9 cellular contexts compared by ENCODE assay signal in the genomic region with DNA sequence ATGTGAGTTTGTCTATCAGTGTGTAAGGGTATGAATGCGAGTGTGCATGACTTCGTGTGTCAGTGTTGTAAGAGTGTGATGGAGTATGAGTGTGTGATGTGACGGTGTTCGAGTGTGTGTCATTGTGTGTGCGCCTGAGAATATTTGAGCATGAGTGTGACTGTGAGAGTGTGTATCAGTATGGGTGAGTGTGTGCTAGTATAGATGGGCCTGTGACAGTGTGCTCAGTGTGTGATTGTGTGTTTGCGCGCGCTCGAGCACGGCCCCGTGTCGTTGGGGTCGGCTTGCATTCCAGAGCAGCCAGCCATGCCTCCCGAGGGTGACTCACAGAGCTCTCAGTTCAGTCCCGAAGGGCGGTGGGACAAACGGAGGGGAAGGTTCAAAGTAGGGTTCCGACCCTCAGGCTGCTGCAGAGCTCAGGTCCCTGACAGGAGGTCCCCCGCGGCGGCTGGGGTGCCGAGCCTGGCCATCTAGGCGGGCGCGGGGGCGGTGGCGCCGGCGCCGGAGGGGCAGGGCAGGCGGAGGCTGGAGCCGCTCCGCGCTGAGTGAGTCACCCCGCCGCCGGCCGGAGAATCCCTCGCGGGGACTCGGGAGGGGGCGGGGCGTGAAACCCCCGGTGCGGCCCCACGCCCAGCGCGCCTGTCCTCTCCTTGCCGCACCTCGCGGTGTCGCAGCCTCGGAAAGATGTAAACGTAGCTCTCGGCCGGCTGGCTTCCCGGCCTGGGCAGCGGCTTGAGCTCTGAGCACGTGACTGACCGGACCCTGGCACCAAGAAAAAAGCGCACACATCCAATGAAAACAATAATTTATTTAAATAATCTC. TPM values are rescaled to one million over a fixed set of nuclear protein-coding genes. Genes with fewer than 3 reads are reported as not detected.
A peak's percentile ranks its signal among the peaks of the same experiment; 100 is the strongest.
DNase-seq lines count a peak whose midpoint lies in the region; ATAC-seq, FAIRE-seq and TF ChIP-seq lines count a peak whose summit lies in the region.
"Had no signal": no experiment of that assay in that cellular context is flagged by ENCODE, and none has a peak within 500 bp of the region (broad histone marks: within the 10 kb centered on the region; RNA-seq: fewer than 3 reads in every experiment).

No MANE protein-coding gene starts in this region.

- peak; percentile 9; the same call in 1 of the 2 replicates for TF ChIP-seq EP300 in K562 (IDR thresholded peaks at IDR 0.05; ENCODE audit: low read length)

- H3K4me1 Mint-ChIP-seq in type B pancreatic cell (ENCODE audit: unreplicated experiment): peaks cover 19% of the 10 kb centered on the region

- TF ChIP-seq CTCF in K562 (IDR thresholded peaks at IDR 0.05 in 2 of 3, conservative IDR thresholded peaks at IDR 0.05 in 1 of 3; ENCODE audit: insufficient read depth in 2 of 3, low read depth in 1 of 3, low read length in 3 of 3) (peak in 1 of 3 experiments; percentile 25; a peak in 2 of 6 replicates), type B pancreatic cell (conservative IDR thresholded peaks at IDR 0.05) (no peak)

- no peaks in the 10 kb centered on the region for H3K36me3 ChIP-seq in K562 (ENCODE audit: control insufficient read depth, insufficient read depth, low read length)

- in situ Hi-C loops in K562 (cut with MboI): no loop called here

- H3K9me3 Mint-ChIP-seq in type B pancreatic cell: no peaks in the 10 kb centered on the region

- H3K9me3 ChIP-seq in K562 (replicated peaks; ENCODE audit: control insufficient read depth, insufficient read depth, low read depth, low read length): no peaks in the 10 kb centered on the region

- H3K27me3 Mint-ChIP-seq in type B pancreatic cell: peaks cover 79% of the 10 kb centered on the region

- peak; percentile 56; the same call in 1 of the 2 replicates for TF ChIP-seq POLR2A in K562 (conservative IDR thresholded peaks at IDR 0.05)

- peak overlapping the region; percentile 81 for H3K4me2 ChIP-seq in K562 (ENCODE audit: insufficient read depth, low read length)

- no peaks in the 10 kb centered on the region for H3K79me2 ChIP-seq in K562 (ENCODE audit: control insufficient read depth, insufficient read depth, low read length)

- TF ChIP-seq RAD21 in K562 (CRISPR knock-in tag; conservative IDR thresholded peaks at IDR 0.05 in 1 of 2, IDR thresholded peaks at IDR 0.05 in 1 of 2): peak; percentile 5 to 30; a peak in 2 of 4 replicates

- no peaks in the 10 kb centered on the region; a peak in 1 of 5 replicates for H3K27me3 ChIP-seq in K562 (ENCODE audit: control insufficient read depth in 2 of 2, insufficient read depth in 2 of 2, low read length in 2 of 2)

- peak overlapping the region; percentile 80 for H3K4me3 Mint-ChIP-seq in type B pancreatic cell

- peaks cover 23 to 67% of the 10 kb centered on the region in 2 experiments for H3K4me1 ChIP-seq in K562 (replicated peaks in 1 of 2; ENCODE audit: control insufficient read depth in 2 of 2, insufficient read depth in 2 of 2, low read length in 2 of 2)

- ATAC-seq in K562 (peak; percentile 84), esophagus mucosa (no peak)

- WGBS in K562 (ENCODE audit: insufficient coverage, low coverage, missing lambda C conversion rate): 10% methylated on average over 61 of the region's 61 CpGs

- no peaks in the 10 kb centered on the region for H4K20me1 ChIP-seq in K562 (replicated peaks; ENCODE audit: control insufficient read depth, insufficient read depth, low read length)

- H3K4me3 ChIP-seq in K562: peak overlapping the region; percentile 33

- H3K27ac ChIP-seq in K562 (ENCODE audit: extremely low read depth, low read depth, low read length): peak overlapping the region; percentile 72

- POLR2A ChIA-PET in K562 (lab: Yijun Ruan, JAX): interaction anchor here (0.7 to 2.4 kb wide), 9 partner anchors 9 to 665 kb away, joined by 3 to 14 read pairs (median 3); partner anchors contain the start of genes DCAF17, DLX1 and METTL8

- no peaks in the 10 kb centered on the region for H3K9me1 ChIP-seq in K562 (ENCODE audit: control insufficient read depth, insufficient read depth, low read length)

- DNase-seq in DMS 273 (lab: John Stamatoyannopoulos, UW; ENCODE audit: unreplicated experiment): peak; percentile 79
- DNase-seq in DMS 273 treated with DMSO at 0.1 percent for 48 hours (lab: John Stamatoyannopoulos, UW): no peak
- DNase-seq in MV-4-11 (lab: John Stamatoyannopoulos, UW): peak; percentile 54
- DNase-seq in K562 (ENCODE audit: extremely low read depth in 1 of 4, low spot score in 3 of 4): peak; percentile 95
- DNase-seq in kidney glomerular epithelial cell (lab: John Stamatoyannopoulos, UW): peak; percentile 93
- DNase-seq in type B pancreatic cell (ENCODE audit: extremely low spot score, unreplicated experiment): peak; percentile 80
- no peak for DNase-seq in SHP77 treated with DMSO at 0.1 percent for 48 hours (lab: John Stamatoyannopoulos, UW)

- intact Hi-C loops in K562 (cut with micrococcal nuclease): loop anchor here (1.0 kb wide), 1 partner anchor 14 kb away; the partner anchor contains the start of gene DLX1

- CTCF ChIA-PET in K562 (lab: Yijun Ruan, JAX; ENCODE audit: low intra/inter-chr PET ratio): no interaction called here

- peak; percentile 87 for FAIRE-seq in K562 (lab: Jason Lieb, UNC)
- FAIRE-seq: A204.1 had no signal

- peak overlapping the region; percentile 63 to 94 for H3K9ac ChIP-seq in K562 (ENCODE audit: insufficient read depth in 1 of 2, low read depth in 2 of 2, low read length in 2 of 2)

- peak overlapping the region; percentile 74 for H3K27ac Mint-ChIP-seq in type B pancreatic cell

- peak overlapping the region; percentile 98 for H2AFZ ChIP-seq in K562 (ENCODE audit: low read depth, low read length)

- no TSS peak for BruUV-seq in K562 (replicated peaks; lab: Mats Ljungman, UMichigan)

- H3K36me3 Mint-ChIP-seq in type B pancreatic cell: peaks cover 5% of the 10 kb centered on the region

RNA-seq across cellular contexts. Expression of gene DLX2, which starts 3.8 kb away (rescaled TPM):
- 0.76 and 1.6 TPM in 2 replicates for total RNA-seq in K562 (2011; cell fraction: chromatin; rRNA removed; ENCODE audit: low replicate concordance)
- 1.2 and 1.5 TPM in 2 replicates for total RNA-seq in K562 (2011; cell fraction: nucleolus; rRNA removed)
- total RNA-seq in K562 (2011; cell fraction: nucleoplasm; rRNA removed): 1.8 and 2.1 TPM in 2 replicates
- total RNA-seq in K562 (2014; rRNA removed) (0.86 and 1.7 TPM in 2 replicates), K562 (2014; rRNA removed; fragmentation: Illumina TruSeq; extraction: Trizol) (0.15 and 0.29 TPM in 2 replicates), K562 (2015; rRNA removed; fragmentation: Illumina TruSeq; extraction: Trizol) (0.51 and 0.64 TPM in 2 replicates), K562 (2021) (3.6 and 4.3 TPM in 2 replicates), type B pancreatic cell (ENCODE audit: low replicate concordance) (4.3 and 6.9 TPM in 2 replicates), esophagus mucosa (not detected)
- polyA plus RNA-seq in K562 (2011; rRNA removed) (0.14 and 0.31 TPM in 2 replicates), K562 (2014; fragmentation: Illumina TruSeq; extraction: Trizol) (1.4 and 2.0 TPM in 2 replicates), K562 (2014; fragmentation: Nextera tagmentation; extraction: Ambion mirVana) (1 to 10 TPM in 1 of 2 experiments, under 1 TPM in 1; 0.49 to 2.1 TPM), K562 (2014; rRNA removed) (2.0 and 2.9 TPM in 2 replicates)
- polyA plus RNA-seq in K562 (2011; cell fraction: cytosol; rRNA removed): 0.13 and 0.67 TPM in 2 replicates
- polyA plus RNA-seq in K562 (2011; cell fraction: nucleus; rRNA removed): 0.83 and 1.8 TPM in 2 replicates
- polyA plus RNA-seq in K562 (2012): 2.1 and 9.9 TPM in 2 replicates
- not detected in 2 replicates for polyA minus RNA-seq in K562 (2011; rRNA and poly(A)+ RNA removed)
- polyA minus RNA-seq in K562 (2011; cell fraction: cytosol; rRNA and poly(A)+ RNA removed): 0.48 and 1.0 TPM in 2 replicates
- polyA minus RNA-seq in K562 (2011; cell fraction: nucleus; rRNA and poly(A)+ RNA removed): 0.44 and 0.54 TPM in 2 replicates

RNA-seq across cellular contexts. Expression of gene DLX1, which starts 13.6 kb away (rescaled TPM):
- total RNA-seq in K562 (2011; cell fraction: chromatin; rRNA removed; ENCODE audit: low replicate concordance): 20.0 and 37.1 TPM in 2 replicates
- 24.7 and 25.5 TPM in 2 replicates for total RNA-seq in K562 (2011; cell fraction: nucleolus; rRNA removed)
- total RNA-seq in K562 (2011; cell fraction: nucleoplasm; rRNA removed): 16.4 and 21.0 TPM in 2 replicates
- 9.6 and 11.1 TPM in 2 replicates for total RNA-seq in K562 (2014; rRNA removed)
- total RNA-seq in K562 (2014; rRNA removed; fragmentation: Illumina TruSeq; extraction: Trizol): 5.4 and 6.3 TPM in 2 replicates
- 9.8 and 9.9 TPM in 2 replicates for total RNA-seq in K562 (2015; rRNA removed; fragmentation: Illumina TruSeq; extraction: Trizol)
- total RNA-seq in K562 (2021): 16.1 and 19.0 TPM in 2 replicates
- 8.0 and 13.5 TPM in 2 replicates for polyA plus RNA-seq in K562 (2011; rRNA removed)
- 12.3 and 14.0 TPM in 2 replicates for polyA plus RNA-seq in K562 (2011; cell fraction: cytosol; rRNA removed)
- 69.1 and 75.6 TPM in 2 replicates for polyA plus RNA-seq in K562 (2011; cell fraction: nucleus; rRNA removed)
- 12.3 and 39.4 TPM in 2 replicates for polyA plus RNA-seq in K562 (2012)
- 13.6 and 15.6 TPM in 2 replicates for polyA plus RNA-seq in K562 (2014; fragmentation: Illumina TruSeq; extraction: Trizol)
- polyA plus RNA-seq in K562 (2014; fragmentation: Nextera tagmentation; extraction: Ambion mirVana): 1 to 10 TPM; 1.9 to 2.0 TPM
- 26.2 and 26.5 TPM in 2 replicates for polyA plus RNA-seq in K562 (2014; rRNA removed)
- 2.3 and 4.3 TPM in 2 replicates for polyA minus RNA-seq in K562 (2011; rRNA and poly(A)+ RNA removed)
- polyA minus RNA-seq in K562 (2011; cell fraction: cytosol; rRNA and poly(A)+ RNA removed): 4.1 and 9.0 TPM in 2 replicates
- polyA minus RNA-seq in K562 (2011; cell fraction: nucleus; rRNA and poly(A)+ RNA removed): 13.7 and 28.1 TPM in 2 replicates
- 0.59 and 10.0 TPM in 2 replicates for total RNA-seq in type B pancreatic cell (ENCODE audit: low replicate concordance)
- not detected for total RNA-seq in esophagus mucosa

Comparison
In these comparisons a context has a peak if more than half of its experiments do, and no peak if none do; other contexts are left out.
1. DNase-seq: peak in DMS 273 (single experiment), MV-4-11 (single experiment), K562 (4 of 4), kidney glomerular epithelial cell (single experiment) and type B pancreatic cell (single experiment); none in DMS 273 treated with DMSO at 0.1 percent for 48 hours (single experiment) and SHP77 treated with DMSO at 0.1 percent for 48 hours (single experiment).